In the genomic region with DNA sequence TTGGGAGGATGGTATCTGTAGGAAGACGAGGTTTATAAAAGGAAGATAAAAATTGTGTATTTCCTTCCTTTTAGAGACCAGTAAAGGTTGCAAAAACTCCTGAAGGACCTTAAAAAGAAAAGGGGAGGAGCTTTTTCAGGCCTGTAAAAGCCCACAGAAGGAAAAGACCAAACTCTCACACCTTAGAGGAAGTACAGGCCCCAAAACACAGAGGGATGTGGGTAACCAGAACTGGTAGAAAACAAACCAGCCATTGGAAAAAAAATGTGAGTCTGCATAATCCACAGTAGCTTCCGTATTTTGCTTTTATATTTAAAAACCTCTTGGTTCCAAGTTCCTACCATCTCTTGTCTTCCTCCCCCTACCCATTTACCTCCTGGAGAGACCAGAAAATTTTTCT, we compare ENCODE assay signal across 16 cellular contexts. TPM values are rescaled to one million over a fixed set of nuclear protein-coding genes. Genes with fewer than 3 reads are reported as not detected.
A peak's percentile ranks its signal among the peaks of the same experiment; 100 is the strongest.
DNase-seq lines count a peak whose midpoint lies in the region; ATAC-seq and TF ChIP-seq lines count a peak whose summit lies in the region.
"Had no signal": no experiment of that assay in that cellular context is flagged by ENCODE, and none has a peak within 500 bp of the region (broad histone marks: within the 10 kb centered on the region; RNA-seq: fewer than 3 reads in every experiment).

No MANE protein-coding gene starts in this region.

- H3K4me1 Mint-ChIP-seq in activated naive CD4-positive, alpha-beta T cell treated with anti-CD3 and anti-CD28 coated beads for 36 hours (ENCODE audit: low read depth) = peaks cover 37% of the 10 kb centered on the region
- H3K4me1 Mint-ChIP-seq in activated naive CD8-positive, alpha-beta T cell treated with anti-CD3 and anti-CD28 coated beads for 36 hours = peaks cover 38% of the 10 kb centered on the region
- peaks cover 51% of the 10 kb centered on the region for H3K4me1 Mint-ChIP-seq in stimulated activated naive CD8-positive, alpha-beta T cell treated with anti-CD3 and anti-CD28 coated beads, Interleukin-15, amount 100 ng/mL, for 72 hours

- peak overlapping the region; percentile 29 to 34 for H3K27ac Mint-ChIP-seq in activated naive CD4-positive, alpha-beta T cell treated with anti-CD3 and anti-CD28 coated beads, Interleukin-2, amount 50 U/mL, for 72 hours
- no peak overlapping the region for H3K27ac Mint-ChIP-seq in activated naive CD4-positive, alpha-beta T cell treated with anti-CD3 and anti-CD28 coated beads for 36 hours
- H3K27ac Mint-ChIP-seq in activated naive CD8-positive, alpha-beta T cell treated with anti-CD3 and anti-CD28 coated beads for 36 hours = peak overlapping the region; percentile 81
- peak overlapping the region; percentile 89 to 98 for H3K27ac Mint-ChIP-seq in stimulated activated naive CD8-positive, alpha-beta T cell treated with anti-CD3 and anti-CD28 coated beads, Interleukin-15, amount 100 ng/mL, for 72 hours
- H3K27ac Mint-ChIP-seq: neural progenitor cell had no signal

- H3K4me3 Mint-ChIP-seq in activated naive CD4-positive, alpha-beta T cell treated with anti-CD3 and anti-CD28 coated beads for 36 hours = no peak overlapping the region
- no peak overlapping the region for H3K4me3 Mint-ChIP-seq in activated naive CD8-positive, alpha-beta T cell treated with anti-CD3 and anti-CD28 coated beads for 36 hours
- H3K4me3 Mint-ChIP-seq in stimulated activated naive CD8-positive, alpha-beta T cell treated with anti-CD3 and anti-CD28 coated beads, Interleukin-15, amount 100 ng/mL, for 72 hours = peak overlapping the region; percentile 70 to 79
- H3K4me3 Mint-ChIP-seq: neural progenitor cell had no signal

- POLR2A ChIA-PET in OCI-LY7 (lab: Charles Lee) = interaction anchor here (1.7 to 3.2 kb wide), 2 partner anchors 9 to 12 kb away, joined by 7 to 8 read pairs; a partner anchor contains a TSS

- no peak overlapping the region for H3K27ac ChIP-seq in OCI-LY7 (ENCODE audit: low read depth, low read length, poor library complexity, severe bottlenecking)
- H3K27ac ChIP-seq: neural progenitor cell had no signal

- no peaks in the 10 kb centered on the region for H4K20me1 ChIP-seq in OCI-LY7 (ENCODE audit: insufficient read depth, low read length)

- peaks cover 13% of the 10 kb centered on the region; the same call in 1 of the 2 replicates for H3K36me3 ChIP-seq in OCI-LY7 (ENCODE audit: insufficient read depth, low read length)
- H3K36me3 ChIP-seq: neural progenitor cell had no signal

- CTCF ChIA-PET in activated naive CD4-positive, alpha-beta T cell treated with anti-CD3 and anti-CD28 coated beads for 36 hours (lab: Charles Lee) = no interaction called here
- CTCF ChIA-PET in OCI-LY7 (lab: Charles Lee; ENCODE audit: unreplicated experiment) = no interaction called here

- H3K79me2 ChIP-seq in OCI-LY7 (ENCODE audit: insufficient read depth, low read depth, low read length) = peaks cover 15% of the 10 kb centered on the region; the same call in 1 of the 2 replicates

- intact Hi-C loops in activated naive CD4-positive, alpha-beta T cell treated with anti-CD3 and anti-CD28 coated beads for 36 hours (cut with micrococcal nuclease) = no loop called here
- intact Hi-C loops in OCI-LY7 (cut with micrococcal nuclease; ENCODE audit: unreplicated experiment) = no loop called here

- no peak overlapping the region for H3K4me3 ChIP-seq in OCI-LY7 (ENCODE audit: low read depth, low read length, poor library complexity, severe bottlenecking)
- H3K4me3 ChIP-seq: neural progenitor cell had no signal

- H3K36me3 Mint-ChIP-seq in activated naive CD4-positive, alpha-beta T cell treated with anti-CD3 and anti-CD28 coated beads, Interleukin-2, amount 50 U/mL, for 72 hours = peaks cover 4 to 14% of the 10 kb centered on the region in 2 donors
- H3K36me3 Mint-ChIP-seq in activated naive CD4-positive, alpha-beta T cell treated with anti-CD3 and anti-CD28 coated beads for 36 hours (ENCODE audit: low read depth) = peaks cover 16% of the 10 kb centered on the region
- peaks cover 15% of the 10 kb centered on the region for H3K36me3 Mint-ChIP-seq in activated naive CD8-positive, alpha-beta T cell treated with anti-CD3 and anti-CD28 coated beads for 36 hours

- no peaks in the 10 kb centered on the region for H3K27me3 Mint-ChIP-seq in activated naive CD4-positive, alpha-beta T cell treated with anti-CD3 and anti-CD28 coated beads for 36 hours (ENCODE audit: low read depth)
- H3K27me3 Mint-ChIP-seq in activated naive CD8-positive, alpha-beta T cell treated with anti-CD3 and anti-CD28 coated beads for 36 hours = no peaks in the 10 kb centered on the region
- H3K27me3 Mint-ChIP-seq in stimulated activated naive CD8-positive, alpha-beta T cell treated with anti-CD3 and anti-CD28 coated beads, Interleukin-15, amount 100 ng/mL, for 72 hours = no peaks in the 10 kb centered on the region

- peaks cover 9% of the 10 kb centered on the region; the same call in 1 of the 2 replicates for H3K9me3 ChIP-seq in OCI-LY7 (ENCODE audit: low read length)

- H3K9me3 Mint-ChIP-seq in activated naive CD4-positive, alpha-beta T cell treated with anti-CD3 and anti-CD28 coated beads, Interleukin-2, amount 50 U/mL, for 72 hours = peaks cover 3 to 9% of the 10 kb centered on the region in 2 donors
- H3K9me3 Mint-ChIP-seq in activated naive CD4-positive, alpha-beta T cell treated with anti-CD3 and anti-CD28 coated beads for 36 hours = no peaks in the 10 kb centered on the region
- peaks cover 8% of the 10 kb centered on the region for H3K9me3 Mint-ChIP-seq in activated naive CD8-positive, alpha-beta T cell treated with anti-CD3 and anti-CD28 coated beads for 36 hours
- H3K9me3 Mint-ChIP-seq in stimulated activated naive CD8-positive, alpha-beta T cell treated with anti-CD3 and anti-CD28 coated beads, Interleukin-15, amount 100 ng/mL, for 72 hours = peaks cover 0 to 8% of the 10 kb centered on the region in 2 donors
- H3K9me3 Mint-ChIP-seq: neural progenitor cell had no signal

- DNase-seq in activated naive CD4-positive, alpha-beta T cell treated with anti-CD3 and anti-CD28 coated beads, Interleukin-2, amount 50 U/mL, for 72 hours (ENCODE audit: low spot score in 2 of 2) = no peak
- DNase-seq in activated naive CD4-positive, alpha-beta T cell treated with anti-CD3 and anti-CD28 coated beads for 36 hours = no peak
- DNase-seq in OCI-LY7 (ENCODE audit: low spot score) (peak; percentile 44), hypothalamus (lab: John Stamatoyannopoulos, UW) (no peak), SHP77 treated with DMSO at 0.1 percent for 48 hours (lab: John Stamatoyannopoulos, UW) (no peak), mucosa of gallbladder (ENCODE audit: low spot score) (no peak)
- DNase-seq in activated naive CD8-positive, alpha-beta T cell treated with anti-CD3 and anti-CD28 coated beads for 36 hours = peak; percentile 1
- peak; percentile 15 to 17 for DNase-seq in stimulated activated naive CD8-positive, alpha-beta T cell treated with anti-CD3 and anti-CD28 coated beads, Interleukin-15, amount 100 ng/mL, for 72 hours
- DNase-seq: activated CD4-positive, alpha-beta T cell treated with anti-CD3 and anti-CD28 coated beads for 48 hours; anterior cingulate cortex; effector CD4-positive, alpha-beta T cell; MM.1S; NCI-H524; SHP77 had no signal

- H3K9me2 ChIP-seq in OCI-LY7 (ENCODE audit: insufficient read depth, low read length) = no peaks in the 10 kb centered on the region

- peak overlapping the region; percentile 63 for H2AFZ ChIP-seq in OCI-LY7 (ENCODE audit: low read length)
- H2AFZ ChIP-seq: neural progenitor cell had no signal

- H3K4me2 ChIP-seq in OCI-LY7 (ENCODE audit: low read length) = peak overlapping the region; percentile 26; the same call in 1 of the 2 replicates
- H3K4me2 ChIP-seq: neural progenitor cell had no signal

- peaks cover 9% of the 10 kb centered on the region for H3K4me1 ChIP-seq in OCI-LY7 (ENCODE audit: insufficient read depth, low read length, poor library complexity, severe bottlenecking)

- BruUV-seq in OCI-LY7 (replicated peaks; lab: Mats Ljungman, UMichigan) = no TSS peak

- peak in 1 of 2 donors; percentile 70 for ATAC-seq in activated naive CD4-positive, alpha-beta T cell treated with anti-CD3 and anti-CD28 coated beads, Interleukin-2, amount 50 U/mL, for 72 hours
- peak; percentile 83 for ATAC-seq in stimulated activated naive CD8-positive, alpha-beta T cell treated with anti-CD3 and anti-CD28 coated beads, Interleukin-15, amount 100 ng/mL, for 72 hours
- ATAC-seq: left lobe of liver had no signal

- no peak for TF ChIP-seq CTCF in OCI-LY7 (conservative IDR thresholded peaks at IDR 0.05; ENCODE audit: low read length)

RNA-seq across cellular contexts. Expression of a gene that starts 8.5 kb away (rescaled TPM):
- 10 to 100 TPM; 11.1 to 12.6 TPM for total RNA-seq in activated naive CD4-positive, alpha-beta T cell treated with anti-CD3 and anti-CD28 coated beads, Interleukin-2, amount 50 U/mL, for 72 hours
- 10 to 100 TPM; 11.0 to 13.0 TPM for total RNA-seq in activated naive CD4-positive, alpha-beta T cell treated with anti-CD3 and anti-CD28 coated beads for 36 hours
- total RNA-seq in OCI-LY7 (2014; rRNA removed; shearing (Covaris generic)) = 3.9 TPM in 2 replicates
- total RNA-seq in OCI-LY7 (2022) (5.8 TPM in 2 replicates), mucosa of gallbladder (9.2 TPM)
- total RNA-seq in activated naive CD8-positive, alpha-beta T cell treated with anti-CD3 and anti-CD28 coated beads for 36 hours = 1 to 10 TPM; 7.5 to 8.5 TPM

RNA-seq across cellular contexts. Expression of a gene that starts 8.6 kb away (rescaled TPM):
- 10 to 100 TPM; 50.0 to 58.9 TPM for total RNA-seq in activated naive CD4-positive, alpha-beta T cell treated with anti-CD3 and anti-CD28 coated beads, Interleukin-2, amount 50 U/mL, for 72 hours
- 10 to 100 TPM; 35.8 to 45.0 TPM for total RNA-seq in activated naive CD4-positive, alpha-beta T cell treated with anti-CD3 and anti-CD28 coated beads for 36 hours
- 45.5 and 50.3 TPM in 2 replicates for total RNA-seq in OCI-LY7 (2014; rRNA removed; shearing (Covaris generic))
- 80.0 and 91.0 TPM in 2 replicates for total RNA-seq in OCI-LY7 (2022)
- 10 to 100 TPM; 77.8 to 84.0 TPM for total RNA-seq in activated naive CD8-positive, alpha-beta T cell treated with anti-CD3 and anti-CD28 coated beads for 36 hours
- total RNA-seq in mucosa of gallbladder = 35.3 TPM

Comparison
In these comparisons a context has a peak if more than half of its experiments do, and no peak if none do; other contexts are left out.
1. DNase-seq: peak in OCI-LY7 (single experiment), activated naive CD8-positive, alpha-beta T cell treated with anti-CD3 and anti-CD28 coated beads for 36 hours (single experiment) and stimulated activated naive CD8-positive, alpha-beta T cell treated with anti-CD3 and anti-CD28 coated beads, Interleukin-15, amount 100 ng/mL, for 72 hours (2 of 2); none in activated naive CD4-positive, alpha-beta T cell treated with anti-CD3 and anti-CD28 coated beads, Interleukin-2, amount 50 U/mL, for 72 hours (0 of 2), activated naive CD4-positive, alpha-beta T cell treated with anti-CD3 and anti-CD28 coated beads for 36 hours (single experiment), hypothalamus (0 of 51), SHP77 treated with DMSO at 0.1 percent for 48 hours (single experiment) and mucosa of gallbladder (single experiment).
2. H3K4me3 Mint-ChIP-seq: peak in stimulated activated naive CD8-positive, alpha-beta T cell treated with anti-CD3 and anti-CD28 coated beads, Interleukin-15, amount 100 ng/mL, for 72 hours (2 of 2); none in activated naive CD4-positive, alpha-beta T cell treated with anti-CD3 and anti-CD28 coated beads for 36 hours (single experiment) and activated naive CD8-positive, alpha-beta T cell treated with anti-CD3 and anti-CD28 coated beads for 36 hours (single experiment).